In genomic region chr11:15824060-15824459, GRCh38 we compare ENCODE assay signal across 18 cellular contexts.
"Had no signal": no experiment of that assay in that cellular context is flagged by ENCODE, and none has a peak within 500 bp of the region (broad histone marks: within the 10 kb centered on the region; RNA-seq: fewer than 3 reads in every experiment).

No MANE protein-coding gene starts in this region.

- H3K4me3 ChIP-seq: esophagus muscularis mucosa, gastrocnemius medialis, heart right ventricle, mucosa of descending colon, sigmoid colon, skin epidermis had no signal

- H3K27ac ChIP-seq: epithelial cell of prostate, esophagus muscularis mucosa, gastrocnemius medialis, heart right ventricle, sigmoid colon, skin epidermis had no signal

- H3K27me3 ChIP-seq: esophagus muscularis mucosa, gastrocnemius medialis, heart right ventricle had no signal

- H3K36me3 ChIP-seq: esophagus muscularis mucosa, gastrocnemius medialis, heart right ventricle, sigmoid colon had no signal

- ATAC-seq: effector memory CD8-positive, alpha-beta T cell; gastrocnemius medialis; heart right ventricle; left lobe of liver; mucosa of descending colon; naive thymus-derived CD8-positive, alpha-beta T cell had no signal

- H3K9me3 ChIP-seq: esophagus muscularis mucosa, gastrocnemius medialis, mucosa of descending colon, sigmoid colon had no signal

- DNase-seq: effector memory CD8-positive, alpha-beta T cell; gastrocnemius medialis; heart right ventricle; hypothalamus; islet precursor cell; mammary epithelial cell; mucosa of descending colon; naive thymus-derived CD8-positive, alpha-beta T cell; posterior cingulate gyrus; sigmoid colon; stimulated activated CD4-positive, alpha-beta T cell treated with anti-CD3 and anti-CD28 coated beads, Interleukin-12 subunit alpha, Interleukin-12 subunit beta, amount 100 ng/mL, for 4 hours; stimulated activated CD4-positive, alpha-beta T cell treated with anti-CD3 and anti-CD28 coated beads, Interleukin-2, amount 100 ng/mL, for 48 hours; stimulated activated naive CD4-positive, alpha-beta T cell treated with Interleukin-2 at 50 U/mL for 16 hours; trophoblast cell had no signal
